ENCODE assay signal across 28 cellular contexts in genomic region chr11:135017296-135017695, GRCh38.
A peak's percentile ranks its signal among the peaks of the same experiment; 100 is the strongest.
DNase-seq lines count a peak whose midpoint lies in the region; ATAC-seq, FAIRE-seq and TF ChIP-seq lines count a peak whose summit lies in the region.
"Had no signal": no experiment of that assay in that cellular context is flagged by ENCODE, and none has a peak within 500 bp of the region (broad histone marks: within the 10 kb centered on the region; RNA-seq: fewer than 3 reads in every experiment).

No MANE protein-coding gene starts in this region.

- no peaks in the 10 kb centered on the region for H3K36me3 ChIP-seq in A673 (ENCODE audit: insufficient read depth, low read length, poor library complexity, severe bottlenecking)
- H3K36me3 ChIP-seq in H1 (ENCODE audit: control insufficient read depth in 2 of 4, insufficient read depth in 4 of 4, low read length in 3 of 4) = no peaks in the 10 kb centered on the region; a peak in 1 of 8 replicates
- H3K36me3 ChIP-seq: BE2C, BLaER1 had no signal

- H2BK5ac ChIP-seq in H9 (ENCODE audit: insufficient read length, low read length) (no peak overlapping the region), H1 (ENCODE audit: low read depth, low read length) (no peak overlapping the region)

- H3K4me2 ChIP-seq in H9 (ENCODE audit: insufficient read depth, insufficient read length, low read length) (no peak overlapping the region), H1 (ENCODE audit: insufficient read depth in 1 of 2, low read depth in 2 of 2, low read length in 2 of 2) (no peak overlapping the region)
- H3K4me2 ChIP-seq: A549, BLaER1 had no signal

- no peak overlapping the region for H3K14ac ChIP-seq in H9 (ENCODE audit: insufficient read depth, low read length)
- H3K14ac ChIP-seq in H1 (ENCODE audit: insufficient read length) = no peak overlapping the region

- H4K8ac ChIP-seq in H9 (replicated peaks; ENCODE audit: insufficient read length, low read depth, low read length) (no peak overlapping the region), H1 (ENCODE audit: extremely low read depth, insufficient read depth, low read length) (no peak overlapping the region)

- TF ChIP-seq RAD21 in H1 (IDR thresholded peaks at IDR 0.05 in 1 of 2, conservative IDR thresholded peaks at IDR 0.05 in 1 of 2; ENCODE audit: low read depth in 2 of 2, low read length in 2 of 2) = no peak

- H3K23ac ChIP-seq in H9 (ENCODE audit: insufficient read length, low read depth, low read length) = no peak overlapping the region
- H3K23ac ChIP-seq in H1 (ENCODE audit: insufficient read length) = no peak overlapping the region

- H3K9me3 Mint-ChIP-seq in H9 = peaks cover 14% of the 10 kb centered on the region in 2 experiments; a peak in 4 of 5 replicates
- H3K9me3 Mint-ChIP-seq in mesothelial cell of epicardium = peaks cover 38% of the 10 kb centered on the region

- H3K4ac ChIP-seq in H9 (ENCODE audit: low read depth, low read length) (no peak overlapping the region), H1 (replicated peaks; ENCODE audit: insufficient read length, low read depth, low read length) (peak overlapping the region; percentile 23)

- H3K18ac ChIP-seq in H9 (ENCODE audit: insufficient read length, low read depth, low read length) (no peak overlapping the region), H1 (ENCODE audit: extremely low read depth, low read length) (no peak overlapping the region)

- H3K79me1 ChIP-seq in H9 (ENCODE audit: insufficient read depth, low read depth, low read length, poor library complexity, severe bottlenecking) (no peaks in the 10 kb centered on the region), H1 (ENCODE audit: low read depth, low read length) (no peaks in the 10 kb centered on the region)

- no peak overlapping the region for H2AK5ac ChIP-seq in H9 (ENCODE audit: insufficient read length, low read length)
- H2AK5ac ChIP-seq in H1 (ENCODE audit: low read depth, low read length) = no peak overlapping the region

- H4K20me1 ChIP-seq in H9 (ENCODE audit: control insufficient read depth, insufficient read depth, insufficient read length) (no peaks in the 10 kb centered on the region), H1 (replicated peaks in 1 of 2; ENCODE audit: control insufficient read depth in 1 of 2, insufficient read depth in 2 of 2, low read length in 2 of 2) (no peaks in the 10 kb centered on the region)
- H4K20me1 ChIP-seq: BLaER1 had no signal

- H3K4me3 Mint-ChIP-seq in H9 (no peak overlapping the region), mesothelial cell of epicardium (no peak overlapping the region)
- H3K4me3 Mint-ChIP-seq: CD14-positive monocyte; CD4-positive, alpha-beta memory T cell; CD4-positive, CD25-positive, alpha-beta regulatory T cell; CD8-positive, alpha-beta memory T cell had no signal

- H3K79me2 ChIP-seq in H9 (ENCODE audit: insufficient read depth, low read length) (no peaks in the 10 kb centered on the region), H1 (ENCODE audit: control insufficient read depth in 1 of 2, insufficient read depth in 2 of 2, low read length in 2 of 2) (no peaks in the 10 kb centered on the region)

- H3K9ac ChIP-seq in H9 (ENCODE audit: extremely low read depth, insufficient read length, low read length) (no peak overlapping the region), H1 (replicated peaks in 1 of 4; ENCODE audit: extremely low read depth in 1 of 4, low read depth in 3 of 4, low read length in 3 of 4) (no peak overlapping the region)
- H3K9ac ChIP-seq: BLaER1 had no signal

- CTCF ChIA-PET in A673 (lab: Charles Lee) = no interaction called here
- CTCF ChIA-PET in H1 (lab: Charles Lee; ENCODE audit: partially characterized antibody) = no interaction called here

- FAIRE-seq in H1 (lab: Jason Lieb, UNC) = no peak
- FAIRE-seq: A549, GM12878, GM12892, GM18507 had no signal

- H4K91ac ChIP-seq in H9 (ENCODE audit: insufficient read length, low read depth, low read length) = no peak overlapping the region
- H4K91ac ChIP-seq in H1 (replicated peaks; ENCODE audit: insufficient read length, low read length) = no peak overlapping the region

- H4K5ac ChIP-seq in H9 (ENCODE audit: insufficient read length, low read depth, low read length) (no peak overlapping the region), H1 (ENCODE audit: insufficient read length, low read depth, low read length) (no peak overlapping the region)

- H3K36me3 Mint-ChIP-seq in H9 (ENCODE audit: insufficient read depth in 1 of 3, low read depth in 3 of 3) (peaks cover 0 to 9% (median 5%) of the 10 kb centered on the region in 3 experiments; a peak in 4 of 7 replicates), mesothelial cell of epicardium (peaks cover 7% of the 10 kb centered on the region)
- H3K36me3 Mint-ChIP-seq: CD14-positive monocyte; CD4-positive, alpha-beta memory T cell; CD4-positive, CD25-positive, alpha-beta regulatory T cell; CD8-positive, alpha-beta memory T cell had no signal

- H3K9me3 ChIP-seq in A673 (ENCODE audit: low read depth, low read length, poor library complexity, severe bottlenecking) = peaks cover 5% of the 10 kb centered on the region
- peaks cover 5% of the 10 kb centered on the region for H3K9me3 ChIP-seq in H9 (ENCODE audit: control insufficient read depth, low read depth, low read length)
- H3K9me3 ChIP-seq in H1 (ENCODE audit: insufficient read depth in 2 of 2, low read depth in 1 of 2, low read length in 1 of 2) = 0 out of 4 replicates have a peak, but pooled peaks cover 5 to 6% of the 10 kb centered on the region in 2 experiments
- H3K9me3 ChIP-seq: A549, BE2C, BLaER1 had no signal

- H3K56ac ChIP-seq in H9 (ENCODE audit: insufficient read length, low read depth, low read length) = no peak overlapping the region
- H3K56ac ChIP-seq in H1 (replicated peaks; ENCODE audit: insufficient read length, low read depth, low read length) = no peak overlapping the region

- intact Hi-C loops in A673 (cut with micrococcal nuclease; ENCODE audit: unreplicated experiment) = no loop called here

- no TSS peak for BruUV-seq in A673 (replicated peaks; lab: Mats Ljungman, UMichigan)

- H3K4me1 ChIP-seq in A673 (ENCODE audit: insufficient read depth, low read length, poor library complexity, severe bottlenecking) = no peaks in the 10 kb centered on the region
- no peaks in the 10 kb centered on the region for H3K4me1 ChIP-seq in H9 (ENCODE audit: insufficient read depth, low read length)
- H3K4me1 ChIP-seq in H1 (replicated peaks in 1 of 4; ENCODE audit: control insufficient read depth in 3 of 4, insufficient read depth in 4 of 4, low read length in 3 of 4) = no peaks in the 10 kb centered on the region
- H3K4me1 ChIP-seq: A549, BE2C, BLaER1 had no signal

- ATAC-seq in GM21619 (IDR thresholded peaks at IDR 0.05; ENCODE audit: unreplicated experiment) = no peak
- ATAC-seq: A549, GM12878 had no signal

- no peaks in the 10 kb centered on the region for H3K27me3 ChIP-seq in A673 (replicated peaks; ENCODE audit: insufficient read depth, low read depth, low read length, poor library complexity)
- H3K27me3 ChIP-seq in H9 (ENCODE audit: insufficient read depth, low read length) = no peaks in the 10 kb centered on the region
- no peaks in the 10 kb centered on the region for H3K27me3 ChIP-seq in H1 (replicated peaks in 1 of 4; ENCODE audit: control insufficient read depth in 3 of 4, extremely low read depth in 1 of 4, insufficient read depth in 3 of 4, low read length in 3 of 4)
- H3K27me3 ChIP-seq: BE2C, BLaER1 had no signal

- no CpG with 5 or more reads among the region's 4 CpGs for WGBS in H9 (ENCODE audit: extremely low coverage, insufficient read length, low lambda C conversion rate)
- 83% methylated on average over 4 of the region's 4 CpGs; no CpG with 5 or more reads in 1 of the 2 experiments for WGBS in H1 (ENCODE audit: extremely low coverage in 1 of 2, insufficient coverage in 1 of 2, insufficient read length in 1 of 2, insufficient replicate concordance in 2 of 2, low coverage in 1 of 2, low lambda C conversion rate in 2 of 2, missing lambda C conversion rate in 1 of 2), 2 experiments

- H3K23me2 ChIP-seq in H9 (ENCODE audit: insufficient read length, low read depth, low read length, poor library complexity, severe bottlenecking) (no peaks in the 10 kb centered on the region), H1 (ENCODE audit: low read depth, low read length) (peaks cover 2% of the 10 kb centered on the region; the same call in 1 of the 2 replicates)

- H2BK12ac ChIP-seq in H9 (ENCODE audit: insufficient read length, low read depth, low read length) = no peak overlapping the region
- H2BK12ac ChIP-seq in H1 (ENCODE audit: low read depth, low read length) = no peak overlapping the region

- H2AFZ ChIP-seq in H9 (ENCODE audit: low read length) (no peak overlapping the region), H1 (ENCODE audit: low read length) (no peak overlapping the region)

- DNase-seq in A673 (ENCODE audit: low spot score) = no peak
- DNase-seq in H9 = no peak
- DNase-seq in H1 (ENCODE audit: low read depth in 1 of 2, low spot score in 2 of 2) = no peak
- peak; percentile 19 for DNase-seq in islet precursor cell
- DNase-seq in activated T-cell treated with anti-CD3 and anti-CD28 coated beads for 4 hours = no peak
- DNase-seq in mesothelial cell of epicardium (ENCODE audit: low spot score in 2 of 2, unreplicated experiment in 2 of 2) = no peak
- DNase-seq: ACHN; BE2C; C1 segment of cervical spinal cord; CD4-positive, alpha-beta memory T cell; CD4-positive, CD25-positive, alpha-beta regulatory T cell; CD8-positive, alpha-beta memory T cell; COR-L47; DMS 273 treated with DMSO at 0.1 percent for 48 hours; DMS153; DMS53; DMS79; DND-41; EL; GDM1 had no signal

- TF ChIP-seq CTCF in A673 (conservative IDR thresholded peaks at IDR 0.05; ENCODE audit: low read depth, low read length) (no peak), H9 (conservative IDR thresholded peaks at IDR 0.05) (no peak), H1 (IDR thresholded peaks at IDR 0.05; ENCODE audit: control extremely low read depth in 1 of 3, insufficient read depth in 1 of 3, low read depth in 1 of 3, low read length in 3 of 3) (no peak), mesothelial cell of epicardium (IDR thresholded peaks at IDR 0.05; ENCODE audit: unreplicated experiment) (no peak)

- H3K27me3 Mint-ChIP-seq in H9 (ENCODE audit: low read depth) (no peaks in the 10 kb centered on the region), mesothelial cell of epicardium (ENCODE audit: low read depth) (no peaks in the 10 kb centered on the region)
- H3K27me3 Mint-ChIP-seq: CD4-positive, CD25-positive, alpha-beta regulatory T cell had no signal

- no peak overlapping the region for H2BK20ac ChIP-seq in H9 (ENCODE audit: low read depth, low read length, poor library complexity, severe bottlenecking)
- H2BK20ac ChIP-seq in H1 (ENCODE audit: low read length) = no peak overlapping the region

- no peak overlapping the region for H3T11ph ChIP-seq in H9 (ENCODE audit: low read length)

- H3K27ac ChIP-seq in A673 (ENCODE audit: low read depth, low read length, poor library complexity, severe bottlenecking) (peak overlapping the region; percentile 58), H9 (ENCODE audit: insufficient read length, low read depth, low read length) (no peak overlapping the region), H1 (ENCODE audit: low read depth, low read length) (no peak overlapping the region)
- H3K27ac ChIP-seq: 22Rv1, A549, BLaER1 had no signal

- TF ChIP-seq POLR2A in H1 (IDR thresholded peaks at IDR 0.05; ENCODE audit: control extremely low read depth in 1 of 2, low read depth in 2 of 2, low read length in 2 of 2) = no peak

- H3K27ac Mint-ChIP-seq in H9 = no peak overlapping the region
- H3K27ac Mint-ChIP-seq in mesothelial cell of epicardium = no peak overlapping the region
- H3K27ac Mint-ChIP-seq: CD14-positive monocyte; CD4-positive, alpha-beta memory T cell; CD4-positive, CD25-positive, alpha-beta regulatory T cell; CD8-positive, alpha-beta memory T cell had no signal

- no peak for TF ChIP-seq EP300 in H1 (IDR thresholded peaks at IDR 0.05; ENCODE audit: borderline replicate concordance in 1 of 2, low read depth in 2 of 2, low read length in 2 of 2)

- H3K4me3 ChIP-seq in A673 (ENCODE audit: low read depth, low read length, poor library complexity, severe bottlenecking) = no peak overlapping the region
- no peak overlapping the region for H3K4me3 ChIP-seq in H1 (ENCODE audit: extremely low read depth in 1 of 4, insufficient read depth in 2 of 4, low read depth in 3 of 4, low read length in 4 of 4)
- H3K4me3 ChIP-seq: A549, BLaER1, GM12878 had no signal

- H2BK120ac ChIP-seq in H9 (ENCODE audit: low read depth, low read length, poor library complexity, severe bottlenecking) (peak overlapping the region; percentile 83), H1 (replicated peaks; ENCODE audit: low read depth, low read length) (no peak overlapping the region)

- H3K4me1 Mint-ChIP-seq in H9 = peaks cover 7 to 15% of the 10 kb centered on the region in 2 experiments
- peaks cover 7% of the 10 kb centered on the region for H3K4me1 Mint-ChIP-seq in mesothelial cell of epicardium
- H3K4me1 Mint-ChIP-seq: CD14-positive monocyte; CD4-positive, alpha-beta memory T cell; CD4-positive, CD25-positive, alpha-beta regulatory T cell; CD8-positive, alpha-beta memory T cell had no signal

- no peak overlapping the region for H2BK15ac ChIP-seq in H9 (ENCODE audit: low read depth, low read length)
- H2BK15ac ChIP-seq in H1 (ENCODE audit: low read length) = no peak overlapping the region

- POLR2A ChIA-PET in A673 (lab: Charles Lee; ENCODE audit: low non-redundant PET) = no interaction called here
- POLR2A ChIA-PET in H1 (lab: Charles Lee; ENCODE audit: partially characterized antibody) = no interaction called here
